Comparison of ENCODE assay signal across 23 cellular contexts in the genomic region with DNA sequence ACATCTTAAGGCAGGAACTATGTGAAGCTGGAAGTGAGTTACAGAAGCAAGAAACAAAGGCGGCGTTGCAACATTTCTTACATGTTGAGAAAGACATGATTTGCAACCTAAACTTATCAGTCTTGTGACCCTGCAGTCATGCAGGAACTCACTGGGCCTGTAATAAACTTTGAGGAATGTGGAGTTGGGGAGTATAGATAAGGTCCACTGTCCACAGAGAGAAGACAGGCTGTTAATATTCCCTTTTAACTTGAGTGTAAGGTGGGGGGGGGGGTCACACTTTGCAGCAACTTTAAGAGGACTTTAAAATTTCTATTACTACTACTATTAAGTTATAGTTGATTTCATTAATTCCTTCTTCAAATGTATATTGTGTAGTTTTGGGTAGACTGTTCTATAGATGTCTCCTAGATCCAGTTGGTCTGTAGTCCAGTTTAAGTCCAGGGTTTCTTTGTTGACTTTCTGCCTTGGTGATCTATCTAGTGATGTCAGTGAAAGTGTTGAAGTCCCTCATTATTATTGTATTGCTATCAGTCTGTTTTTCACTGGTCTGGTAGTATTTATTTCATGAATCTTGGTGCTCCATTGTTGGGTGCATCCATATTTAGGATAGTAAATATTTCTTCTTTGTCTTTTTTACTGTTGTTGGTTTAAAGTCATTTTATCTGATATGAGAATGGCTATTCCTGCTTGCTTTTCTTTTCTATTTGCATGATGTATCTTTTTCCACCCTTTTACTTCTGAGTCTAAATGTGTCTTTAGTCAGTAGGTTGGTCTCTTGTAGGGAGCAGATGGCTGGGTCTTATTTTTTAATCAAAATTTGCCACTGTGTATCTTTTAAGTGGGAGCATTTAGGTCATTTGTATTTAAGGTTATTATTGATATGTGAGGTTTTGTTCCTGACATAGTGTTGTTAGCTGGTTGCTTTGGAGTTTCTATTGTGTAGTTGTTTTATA.
"Had no signal": no experiment of that assay in that cellular context is flagged by ENCODE, and none has a peak within 500 bp of the region (broad histone marks: within the 10 kb centered on the region; RNA-seq: fewer than 3 reads in every experiment).

No MANE protein-coding gene starts in this region.

- H3K4me1 ChIP-seq: prostate gland had no signal

- H3K27ac Mint-ChIP-seq: activated T-helper 2 cell treated with anti-CD3 and anti-CD28 coated beads, Interferon-gamma antibody, Interleukin-2, Interleukin-4, amounts not matched to agents 10 μg/mL and 5 μg/mL and 100 μg/mL, durations not matched to agents 14 hours and 24 hours and 36 hours; endodermal cell; natural killer cell treated with Interleukin-12 subunit alpha and Interleukin-12 subunit beta and Interleukin-15 and Interleukin-18, amount 100 ng/mL, for 72 hours; stimulated activated naive B cell treated with anti-CD40 and anti-IgM and Interleukin-4, amounts not matched to agents 10 μg/mL and 1 μg/mL and 100 μg/mL, for 72 hours; T-helper 1 cell treated with Interleukin-12 subunit alpha and Interleukin-12 subunit beta and Interleukin-4 antibody, amounts not matched to agents 30 μg/mL and 1 μg/mL, for 36 hours had no signal

- H3K36me3 ChIP-seq: left lung, prostate gland, right lobe of liver, spleen, transverse colon had no signal

- ATAC-seq: body of pancreas; esophagus mucosa; left lung; natural killer cell treated with Interleukin-12 subunit alpha and Interleukin-12 subunit beta and Interleukin-15 and Interleukin-18, amount 100 ng/mL, for 72 hours; right lobe of liver; stimulated activated naive B cell treated with anti-CD40 and anti-IgM and Interleukin-4, amounts not matched to agents 10 μg/mL and 1 μg/mL and 100 μg/mL, for 72 hours had no signal

- H3K27ac ChIP-seq: body of pancreas, left lung, prostate gland, right lobe of liver, spleen, transverse colon had no signal

- H3K9me3 Mint-ChIP-seq: activated T-helper 2 cell treated with anti-CD3 and anti-CD28 coated beads, Interferon-gamma antibody, Interleukin-2, Interleukin-4, amounts not matched to agents 10 μg/mL and 5 μg/mL and 100 μg/mL, durations not matched to agents 14 hours and 24 hours and 36 hours; central memory CD8-positive, alpha-beta T cell; endodermal cell; natural killer cell treated with Interleukin-12 subunit alpha and Interleukin-12 subunit beta and Interleukin-15 and Interleukin-18, amount 100 ng/mL, for 72 hours; T-helper 1 cell treated with Interleukin-12 subunit alpha and Interleukin-12 subunit beta and Interleukin-4 antibody, amounts not matched to agents 30 μg/mL and 1 μg/mL, for 36 hours had no signal

- H3K27me3 ChIP-seq: body of pancreas, right lobe of liver had no signal

- H3K36me3 Mint-ChIP-seq: natural killer cell treated with Interleukin-12 subunit alpha and Interleukin-12 subunit beta and Interleukin-15 and Interleukin-18, amount 100 ng/mL, for 72 hours had no signal

- H3K4me3 ChIP-seq: body of pancreas, left lung, prostate gland, right lobe of liver, spleen, transverse colon had no signal

- H3K4me3 Mint-ChIP-seq: central memory CD8-positive, alpha-beta T cell; endodermal cell; natural killer cell treated with Interleukin-12 subunit alpha and Interleukin-12 subunit beta and Interleukin-15 and Interleukin-18, amount 100 ng/mL, for 72 hours; stimulated activated naive B cell treated with anti-CD40 and anti-IgM and Interleukin-4, amounts not matched to agents 10 μg/mL and 1 μg/mL and 100 μg/mL, for 72 hours; T-helper 1 cell treated with Interleukin-12 subunit alpha and Interleukin-12 subunit beta and Interleukin-4 antibody, amounts not matched to agents 30 μg/mL and 1 μg/mL, for 36 hours had no signal

- DNase-seq: activated CD4-positive, alpha-beta T cell treated with anti-CD3 and anti-CD28 coated beads, Interleukin-2, amount 50 U/mL, for 1 hour; activated naive CD4-positive, alpha-beta T cell treated with anti-CD3 and anti-CD28 coated beads, Interleukin-2, amount 50 U/mL, for 16 hours; activated T-cell treated with anti-CD3 and anti-CD28 coated beads for 4 hours; amniotic stem cell; dermis blood vessel endothelial cell; endodermal cell; foreskin melanocyte; head of caudate nucleus; left lung; occipital lobe; right lobe of liver; spleen; stimulated activated CD4-positive, alpha-beta T cell treated with anti-CD3 and anti-CD28 coated beads, Interleukin-2, amount 100 ng/mL, for 24 hours; stimulated activated naive B cell treated with anti-CD40 and anti-IgM and Interleukin-4, amounts not matched to agents 10 μg/mL and 1 μg/mL and 100 μg/mL, for 72 hours; substantia nigra; transverse colon had no signal

- H3K9me3 ChIP-seq: body of pancreas, left lung, prostate gland, right lobe of liver, transverse colon had no signal
